In the genomic region with DNA sequence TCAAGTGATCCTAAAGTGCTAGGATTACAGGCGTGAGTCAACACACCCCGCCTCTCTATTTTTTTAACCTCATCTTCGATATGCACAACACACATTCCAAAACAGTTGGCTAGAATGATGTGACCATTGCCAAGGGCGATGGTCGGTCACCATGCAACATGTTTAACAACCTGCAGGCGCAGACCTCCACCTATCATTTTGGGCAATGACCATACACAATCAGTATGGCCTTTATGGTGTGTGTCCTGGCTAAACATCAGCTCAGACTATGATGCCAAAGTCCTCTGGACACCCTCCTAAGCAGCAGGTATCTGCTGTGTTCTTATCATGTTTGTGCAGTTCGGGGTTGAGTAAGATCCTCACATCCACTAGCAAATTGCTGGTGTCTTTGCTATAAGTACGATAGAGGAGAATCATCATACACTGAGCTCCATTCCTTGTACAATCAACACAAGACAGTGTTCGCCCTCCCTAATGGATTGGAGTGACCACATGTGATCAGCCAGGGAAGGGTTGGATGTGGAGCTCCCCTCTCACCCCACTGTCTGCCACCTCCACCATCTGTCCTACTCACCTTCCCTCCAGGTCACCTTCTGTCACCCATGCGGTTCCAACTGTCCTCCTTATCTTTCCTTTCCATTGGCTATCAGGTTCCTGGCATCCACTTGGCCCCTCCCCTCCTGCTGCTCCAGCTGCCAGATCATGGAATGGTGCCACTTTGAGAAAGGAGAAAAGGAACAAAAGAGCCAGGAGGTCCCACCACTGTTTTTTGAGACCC, we compare ENCODE assay signal across 17 cellular contexts. TPM values are rescaled to one million over a fixed set of nuclear protein-coding genes. Genes with fewer than 3 reads are reported as not detected.
DNase-seq lines count a peak whose midpoint lies in the region; ATAC-seq, FAIRE-seq and TF ChIP-seq lines count a peak whose summit lies in the region.
"Had no signal": no experiment of that assay in that cellular context is flagged by ENCODE, and none has a peak within 500 bp of the region (broad histone marks: within the 10 kb centered on the region; RNA-seq: fewer than 3 reads in every experiment).

No MANE protein-coding gene starts in this region.

- in situ Hi-C loops in HepG2 (cut with HindIII; ENCODE audit: extremely low pct_ligation_motif_present, low pct_unique_long_range_greater_than_20kb) = no loop called here
- in situ Hi-C loops in HAP-1 (cut with MboI; ENCODE audit: low sequenced_read_pairs) = loop anchor here (10.0 kb wide), 1 partner anchor 256 kb away; no protein-coding TSS in a partner anchor

- intact Hi-C loops in natural killer cell (cut with micrococcal nuclease) (no loop called here), HepG2 (cut with micrococcal nuclease; ENCODE audit: unreplicated experiment) (loop anchor here (1.0 to 2.0 kb wide), 3 partner anchors 230 to 319 kb away; no protein-coding TSS in a partner anchor), left colon (cut with DNase I, micrococcal nuclease) (loop anchor here in 1 of 2 donors (5.0 kb wide), 2 partner anchors 232 to 263 kb away; no protein-coding TSS in a partner anchor)

- H3K9ac ChIP-seq in HepG2 (ENCODE audit: insufficient read depth, low read depth, low read length) = no peak overlapping the region

- H3K36me3 ChIP-seq in WERI-Rb-1 (no peaks in the 10 kb centered on the region), HepG2 (replicated peaks in 1 of 2; ENCODE audit: control insufficient read depth in 1 of 2, insufficient read depth in 2 of 2, low read length in 2 of 2) (no peaks in the 10 kb centered on the region), HAP-1 (replicated peaks) (no peaks in the 10 kb centered on the region)
- H3K36me3 ChIP-seq: adrenal gland, Peyer's patch had no signal

- FAIRE-seq in HepG2 (lab: Jason Lieb, UNC) = no peak

- POLR2A ChIA-PET in HepG2 (lab: Yijun Ruan, JAX) = no interaction called here

- no peaks in the 10 kb centered on the region for H3K9me3 ChIP-seq in WERI-Rb-1 (ENCODE audit: severe bottlenecking)
- no peaks in the 10 kb centered on the region for H3K9me3 ChIP-seq in HepG2 (ENCODE audit: low read length)
- no peaks in the 10 kb centered on the region for H3K9me3 ChIP-seq in HAP-1
- H3K9me3 ChIP-seq: adrenal gland, Caco-2, Peyer's patch had no signal

- peaks cover 5 to 6% of the 10 kb centered on the region in 2 donors for H3K4me1 Mint-ChIP-seq in natural killer cell treated with Interleukin-12 subunit alpha and Interleukin-12 subunit beta and Interleukin-15 and Interleukin-18, amount 100 ng/mL, for 72 hours (ENCODE audit: low read depth in 2 of 2)
- peaks cover 6% of the 10 kb centered on the region in 2 donors for H3K4me1 Mint-ChIP-seq in natural killer cell
- H3K4me1 Mint-ChIP-seq: activated CD4-positive, alpha-beta memory T cell treated with anti-CD3 and anti-CD28 coated beads, Interleukin-2, amount 10 ng/mL, durations not matched to agents 7 days and 5 days had no signal

- H3K27me3 ChIP-seq in WERI-Rb-1 (ENCODE audit: insufficient read depth, low read depth, severe bottlenecking) = no peaks in the 10 kb centered on the region
- H3K27me3 ChIP-seq in HepG2 (ENCODE audit: control insufficient read depth in 1 of 2, insufficient read depth in 2 of 2, low read length in 2 of 2) = 0 out of 5 replicates have a peak, but pooled peaks cover 0 to 4% of the 10 kb centered on the region in 2 experiments
- no peaks in the 10 kb centered on the region for H3K27me3 ChIP-seq in HAP-1 (ENCODE audit: low read depth)
- H3K27me3 ChIP-seq: adrenal gland, Peyer's patch had no signal

- no peak for ATAC-seq in natural killer cell treated with Interleukin-12 subunit alpha and Interleukin-12 subunit beta and Interleukin-15 and Interleukin-18, amount 100 ng/mL, for 72 hours
- ATAC-seq in natural killer cell (no peak), HepG2 (peak; percentile 21; the same call in 2 of the 3 replicates), left colon (no peak)

- WGBS in HepG2 (ENCODE audit: low lambda C conversion rate) = 31% methylated on average over 9 of the region's 10 CpGs

- H3K27me3 Mint-ChIP-seq in natural killer cell treated with Interleukin-12 subunit alpha and Interleukin-12 subunit beta and Interleukin-15 and Interleukin-18, amount 100 ng/mL, for 72 hours = peaks cover 24 to 43% of the 10 kb centered on the region in 2 donors
- H3K27me3 Mint-ChIP-seq in natural killer cell (ENCODE audit: low read depth in 2 of 2) = peaks cover 25 to 26% of the 10 kb centered on the region in 2 donors

- TF ChIP-seq CTCF in natural killer cell (IDR thresholded peaks at IDR 0.05) = no peak
- no peak for TF ChIP-seq CTCF in WERI-Rb-1 (IDR thresholded peaks at IDR 0.05; ENCODE audit: low read depth, low read length)
- TF ChIP-seq CTCF in HepG2 (CRISPR knock-in tag; IDR thresholded peaks at IDR 0.05) = no peak

- H2AFZ ChIP-seq in HepG2 (ENCODE audit: low read length) = no peak overlapping the region

- no TSS peak for BruUV-seq in HepG2 (replicated peaks; lab: Mats Ljungman, UMichigan)

- H3K27ac ChIP-seq in WERI-Rb-1 (peak overlapping the region; percentile 95), HepG2 (ENCODE audit: extremely low read length, insufficient read depth, low read length) (no peak overlapping the region)
- H3K27ac ChIP-seq: adrenal gland, C4-2B, Peyer's patch had no signal

- no peak overlapping the region for H3K4me3 ChIP-seq in WERI-Rb-1 (ENCODE audit: low read depth, low read length)
- H3K4me3 ChIP-seq in HepG2 (replicated peaks in 1 of 3; ENCODE audit: insufficient read depth in 1 of 3, low read depth in 2 of 3, low read length in 3 of 3) = no peak overlapping the region
- no peak overlapping the region for H3K4me3 ChIP-seq in HAP-1
- H3K4me3 ChIP-seq: adrenal gland, Peyer's patch had no signal

- H3K27ac Mint-ChIP-seq in natural killer cell treated with Interleukin-12 subunit alpha and Interleukin-12 subunit beta and Interleukin-15 and Interleukin-18, amount 100 ng/mL, for 72 hours = no peak overlapping the region
- no peak overlapping the region for H3K27ac Mint-ChIP-seq in natural killer cell
- H3K27ac Mint-ChIP-seq: activated CD4-positive, alpha-beta memory T cell treated with anti-CD3 and anti-CD28 coated beads, Interleukin-2, amount 10 ng/mL, durations not matched to agents 7 days and 5 days; activated T-helper 1 cell treated with anti-CD3 and anti-CD28 coated beads, Interleukin-12 subunit alpha, Interleukin-12 subunit beta, Interleukin-2, Interleukin-4 antibody, amounts not matched to agents 30 ng/mL and 10 ng/mL and 1 ng/mL, durations not matched to agents 14 hours and 24 hours and 36 hours; endodermal cell; naive thymus-derived CD8-positive, alpha-beta T cell had no signal

- H3K9me3 Mint-ChIP-seq in natural killer cell treated with Interleukin-12 subunit alpha and Interleukin-12 subunit beta and Interleukin-15 and Interleukin-18, amount 100 ng/mL, for 72 hours = no peaks in the 10 kb centered on the region
- H3K9me3 Mint-ChIP-seq in natural killer cell = no peaks in the 10 kb centered on the region
- H3K9me3 Mint-ChIP-seq: activated CD4-positive, alpha-beta memory T cell treated with anti-CD3 and anti-CD28 coated beads, Interleukin-2, amount 10 ng/mL, durations not matched to agents 7 days and 5 days; activated T-helper 1 cell treated with anti-CD3 and anti-CD28 coated beads, Interleukin-12 subunit alpha, Interleukin-12 subunit beta, Interleukin-2, Interleukin-4 antibody, amounts not matched to agents 30 ng/mL and 10 ng/mL and 1 ng/mL, durations not matched to agents 14 hours and 24 hours and 36 hours; central memory CD8-positive, alpha-beta T cell; naive thymus-derived CD8-positive, alpha-beta T cell had no signal

- no peaks in the 10 kb centered on the region for H3K79me2 ChIP-seq in HepG2 (ENCODE audit: insufficient read depth, low read length)

- no peak overlapping the region for H3K4me3 Mint-ChIP-seq in natural killer cell treated with Interleukin-12 subunit alpha and Interleukin-12 subunit beta and Interleukin-15 and Interleukin-18, amount 100 ng/mL, for 72 hours
- H3K4me3 Mint-ChIP-seq in natural killer cell = no peak overlapping the region
- H3K4me3 Mint-ChIP-seq: activated CD4-positive, alpha-beta memory T cell treated with anti-CD3 and anti-CD28 coated beads, Interleukin-2, amount 10 ng/mL, durations not matched to agents 7 days and 5 days; activated T-helper 1 cell treated with anti-CD3 and anti-CD28 coated beads, Interleukin-12 subunit alpha, Interleukin-12 subunit beta, Interleukin-2, Interleukin-4 antibody, amounts not matched to agents 30 ng/mL and 10 ng/mL and 1 ng/mL, durations not matched to agents 14 hours and 24 hours and 36 hours; central memory CD8-positive, alpha-beta T cell; endodermal cell; naive thymus-derived CD8-positive, alpha-beta T cell had no signal

- peak; percentile 54 for DNase-seq in natural killer cell treated with Interleukin-12 subunit alpha and Interleukin-12 subunit beta and Interleukin-15 and Interleukin-18, amount 100 ng/mL, for 72 hours (ENCODE audit: low spot score)
- DNase-seq in natural killer cell (no peak), WERI-Rb-1 (peak; percentile 95), HepG2 (ENCODE audit: low spot score) (no peak), HAP-1 (ENCODE audit: low spot score in 2 of 2) (no peak), left colon (no peak)
- DNase-seq in activated naive CD4-positive, alpha-beta T cell treated with anti-CD3 and anti-CD28 coated beads, Interleukin-2, amount 50 U/mL, for 16 hours = no peak
- no peak for DNase-seq in NK-92 treated with Interleukin-12 subunit alpha and Interleukin-12 subunit beta, amount 100 ng/mL, for 24 hours (lab: John Stamatoyannopoulos, UW)

- no peak overlapping the region for H3K4me2 ChIP-seq in HepG2 (ENCODE audit: low read depth, low read length)

- TF ChIP-seq EP300 in HepG2 (IDR thresholded peaks at IDR 0.05; ENCODE audit: low read depth in 2 of 2, low read length in 2 of 2) = no peak
- TF ChIP-seq EP300 in HepG2 (CRISPR knock-in tag; IDR thresholded peaks at IDR 0.05; ENCODE audit: borderline replicate concordance) = no peak

- H3K36me3 Mint-ChIP-seq in natural killer cell treated with Interleukin-12 subunit alpha and Interleukin-12 subunit beta and Interleukin-15 and Interleukin-18, amount 100 ng/mL, for 72 hours = no peaks in the 10 kb centered on the region
- no peaks in the 10 kb centered on the region for H3K36me3 Mint-ChIP-seq in natural killer cell
- H3K36me3 Mint-ChIP-seq: naive thymus-derived CD8-positive, alpha-beta T cell had no signal

- H3K4me1 ChIP-seq in HepG2 (ENCODE audit: insufficient read depth, low read length) (no peaks in the 10 kb centered on the region), HAP-1 (no peaks in the 10 kb centered on the region)
- H3K4me1 ChIP-seq: adrenal gland, Caco-2 had no signal

- H4K20me1 ChIP-seq in HepG2 (ENCODE audit: insufficient read depth, low read length) = no peaks in the 10 kb centered on the region

- no peak for TF ChIP-seq RAD21 in HepG2 (CRISPR knock-in tag; IDR thresholded peaks at IDR 0.05)

- CTCF ChIA-PET in HepG2 (lab: Yijun Ruan, JAX; ENCODE audit: low intra/inter-chr PET ratio, low total read pairs) = interaction anchor here (1.2 kb wide), 1 partner anchor 265 kb away, joined by 3 read pairs; no protein-coding TSS in a partner anchor

- no peak for TF ChIP-seq POLR2A in HepG2 (IDR thresholded peaks at IDR 0.05; ENCODE audit: insufficient read depth in 1 of 2, low read depth in 2 of 2, low read length in 2 of 2)

RNA-seq across cellular contexts. Expression of a gene that starts 7.9 kb away (rescaled TPM):
- under 1 TPM; 0.73 to 0.95 TPM for total RNA-seq in natural killer cell treated with Interleukin-12 subunit alpha and Interleukin-12 subunit beta and Interleukin-15 and Interleukin-18, amount 100 ng/mL, for 72 hours
- total RNA-seq in natural killer cell (1 to 10 TPM in 1 of 3 donors, under 1 TPM in 2; 0.49 to 1.3 (median 0.50) TPM), HepG2 (2016; rRNA removed; fragmentation: Illumina TruSeq; extraction: Trizol) (not detected in 2 replicates), left colon (100 to 1,000 TPM in 1 of 2 donors, 10 to 100 TPM in 1; 80.9 to 103 TPM)
- total RNA-seq in HepG2 (2016; cell fraction: cytosol; rRNA removed; fragmentation: Illumina TruSeq; extraction: Trizol; ENCODE audit: low read depth) = not detected in 2 replicates
- total RNA-seq in HepG2 (2016; cell fraction: insoluble cytoplasmic fraction; rRNA removed; fragmentation: Illumina TruSeq; extraction: Trizol) = not detected in 2 replicates
- not detected in 2 replicates for total RNA-seq in HepG2 (2016; cell fraction: membrane; rRNA removed; fragmentation: Illumina TruSeq; extraction: Trizol)
- total RNA-seq in HepG2 (2016; cell fraction: nucleus; rRNA removed; fragmentation: Illumina TruSeq; extraction: Trizol) = not detected in 2 replicates
- polyA plus RNA-seq in HepG2 (2011; rRNA removed) = 0.04 and 0.08 TPM in 2 replicates
- 0.07 and 0.08 TPM in 2 replicates for polyA plus RNA-seq in HepG2 (2011; cell fraction: cytosol; rRNA removed)
- not detected in 2 replicates for polyA plus RNA-seq in HepG2 (2011; cell fraction: nucleus; rRNA removed)
- polyA plus RNA-seq in HepG2 (2012) = not detected in 2 replicates
- polyA plus RNA-seq in HepG2 (2016; cell fraction: cytosol; fragmentation: Illumina TruSeq; extraction: Trizol; ENCODE audit: low read depth) = not detected in 2 replicates
- polyA plus RNA-seq in HepG2 (2016; cell fraction: insoluble cytoplasmic fraction; fragmentation: Illumina TruSeq; extraction: Trizol; ENCODE audit: low read depth) = not detected in 2 replicates
- polyA plus RNA-seq in HepG2 (2016; cell fraction: membrane; fragmentation: Illumina TruSeq; extraction: Trizol; ENCODE audit: low read depth) = not detected in 2 replicates
- not detected in 2 replicates for polyA plus RNA-seq in HepG2 (2016; cell fraction: nucleus; fragmentation: Illumina TruSeq; extraction: Trizol; ENCODE audit: insufficient read depth, low read depth)
- polyA minus RNA-seq in HepG2 (2011; rRNA and poly(A)+ RNA removed; ENCODE audit: low replicate concordance) = 0.82 TPM in 1 of 2 replicates, not detected in the other
- polyA minus RNA-seq in HepG2 (2011; cell fraction: cytosol; rRNA and poly(A)+ RNA removed) = not detected in 2 replicates
- polyA minus RNA-seq in HepG2 (2011; cell fraction: nucleus; rRNA and poly(A)+ RNA removed) = 0.62 and 0.64 TPM in 2 replicates
- polyA plus RNA-seq: naive thymus-derived CD8-positive, alpha-beta T cell had no signal

Comparison
In these comparisons a context has a peak if more than half of its experiments do, and no peak if none do; other contexts are left out.
1. DNase-seq: peak in natural killer cell treated with Interleukin-12 subunit alpha and Interleukin-12 subunit beta and Interleukin-15 and Interleukin-18, amount 100 ng/mL, for 72 hours (single experiment) and WERI-Rb-1 (single experiment); none in natural killer cell (single experiment), HepG2 (single experiment), HAP-1 (0 of 2), activated naive CD4-positive, alpha-beta T cell treated with anti-CD3 and anti-CD28 coated beads, Interleukin-2, amount 50 U/mL, for 16 hours (single experiment), left colon (0 of 2) and NK-92 treated with Interleukin-12 subunit alpha and Interleukin-12 subunit beta, amount 100 ng/mL, for 24 hours (single experiment).
2. RNA of a gene that starts 7.9 kb away (total RNA-seq): 80.9 to 103 TPM in left colon; 0.73 to 0.95 TPM in natural killer cell treated with Interleukin-12 subunit alpha and Interleukin-12 subunit beta and Interleukin-15 and Interleukin-18, amount 100 ng/mL, for 72 hours, 0.49 to 1.3 TPM in natural killer cell and not detected in HepG2; every median in the first group is over 10 times any median in the second.